ENCODE assay signal across 16 cellular contexts in genomic region chr10:98433881-98434732, GRCh38. TPM values are rescaled to one million over a fixed set of nuclear protein-coding genes. Genes with fewer than 3 reads are reported as not detected.
A peak's percentile ranks its signal among the peaks of the same experiment; 100 is the strongest.
DNase-seq lines count a peak whose midpoint lies in the region; ATAC-seq and TF ChIP-seq lines count a peak whose summit lies in the region.
"Had no signal": no experiment of that assay in that cellular context is flagged by ENCODE, and none has a peak within 500 bp of the region (broad histone marks: within the 10 kb centered on the region; RNA-seq: fewer than 3 reads in every experiment).

No MANE protein-coding gene starts in this region.

- H4K20me1 ChIP-seq in PC-3 (ENCODE audit: low read length) = no peaks in the 10 kb centered on the region

- no peaks in the 10 kb centered on the region for H3K9me3 ChIP-seq in PC-3 (ENCODE audit: low read length)
- H3K9me3 ChIP-seq: right lobe of liver had no signal

- H3K9ac ChIP-seq in PC-3 (ENCODE audit: low read length) = no peak overlapping the region

- peak; percentile 82 for ATAC-seq in PC-3
- ATAC-seq in GM21576 (IDR thresholded peaks at IDR 0.05; ENCODE audit: unreplicated experiment) = no peak
- ATAC-seq: HepG2 had no signal

- no peaks in the 10 kb centered on the region for H3K79me2 ChIP-seq in PC-3 (ENCODE audit: low read length)

- DNase-seq in EL (peak; percentile 84), PC-3 (peak; percentile 81), choroid plexus epithelial cell (ENCODE audit: low read depth) (peak; percentile 55), non-pigmented ciliary epithelial cell (ENCODE audit: low read depth) (peak; percentile 48), NCI-H526 (lab: John Stamatoyannopoulos, UW) (no peak), NCI-H748 (lab: John Stamatoyannopoulos, UW; ENCODE audit: unreplicated experiment) (no peak), germinal center (ENCODE audit: low spot score) (no peak)
- DNase-seq: aorta; NCI-H2081; NCI-H526 treated with DMSO at 0.1 percent for 48 hours; occipital lobe; right lobe of liver; stimulated activated CD4-positive, alpha-beta T cell treated with anti-CD3 and anti-CD28 coated beads, Interleukin-2, amount 100 ng/mL, for 24 hours had no signal

- H3K4me1 ChIP-seq in PC-3 (ENCODE audit: insufficient read depth, low read length) = peaks cover 13% of the 10 kb centered on the region
- H3K4me1 ChIP-seq: right lobe of liver had no signal

- no peaks in the 10 kb centered on the region for H3K9me2 ChIP-seq in PC-3 (replicated peaks; ENCODE audit: low read length)

- H3K27ac ChIP-seq in PC-3 (ENCODE audit: low read length) = no peak overlapping the region
- H3K27ac ChIP-seq: epithelial cell of prostate, right lobe of liver had no signal

- no peak for TF ChIP-seq CTCF in PC-3 (conservative IDR thresholded peaks at IDR 0.05; ENCODE audit: low read depth, low read length)
- TF ChIP-seq CTCF in choroid plexus epithelial cell (conservative IDR thresholded peaks at IDR 0.05; ENCODE audit: low read depth, low read length) = no peak

- POLR2A ChIA-PET in PC-3 (lab: Charles Lee; ENCODE audit: unreplicated experiment) = no interaction called here

- H2AFZ ChIP-seq in PC-3 (ENCODE audit: low read length) = no peak overlapping the region

- peak overlapping the region; percentile 61 for H3K4me2 ChIP-seq in PC-3 (ENCODE audit: low read length)

- no TSS peak for BruUV-seq in PC-3 (replicated peaks; lab: Mats Ljungman, UMichigan)

- H3K36me3 ChIP-seq in PC-3 (ENCODE audit: low read depth, low read length) = no peaks in the 10 kb centered on the region

- H3K27me3 ChIP-seq in PC-3 (ENCODE audit: low read length) = no peaks in the 10 kb centered on the region
- H3K27me3 ChIP-seq: right lobe of liver had no signal

- CTCF ChIA-PET in PC-3 (lab: Charles Lee) = interaction anchor here (0.5 kb wide), 1 partner anchor 994 kb away, joined by 4 read pairs; no protein-coding TSS in a partner anchor

- H3K4me3 ChIP-seq in PC-3 (ENCODE audit: low read length) = no peak overlapping the region
- H3K4me3 ChIP-seq in choroid plexus epithelial cell (ENCODE audit: low read depth, low read length) = no peak overlapping the region
- H3K4me3 ChIP-seq: right lobe of liver had no signal

- no peaks in the 10 kb centered on the region for H3F3A ChIP-seq in PC-3 (ENCODE audit: low read length, unreplicated experiment)

- intact Hi-C loops in PC-3 (cut with micrococcal nuclease) = loop anchor here (1.0 kb wide), 1 partner anchor 36 kb away; no protein-coding TSS in a partner anchor

RNA-seq across cellular contexts. Expression of gene HPS1, which starts 12.6 kb away (rescaled TPM):
- 19.1 and 20.6 TPM in 2 replicates for total RNA-seq in PC-3 (2014; rRNA removed)

RNA-seq across cellular contexts. Expression of gene PYROXD2, which starts 19.1 kb away (rescaled TPM):
- 3.1 and 9.4 TPM in 2 replicates for total RNA-seq in PC-3 (2014; rRNA removed)

Comparison
In these comparisons a context has a peak if more than half of its experiments do, and no peak if none do; other contexts are left out.
1. DNase-seq: peak in EL (single experiment), PC-3 (single experiment), choroid plexus epithelial cell (single experiment) and non-pigmented ciliary epithelial cell (single experiment); none in NCI-H526 (0 of 2), NCI-H748 (single experiment) and germinal center (single experiment).